ENCODE assay signal across 8 cellular contexts in genomic region chr16:67244387-67245188, GRCh38. TPM values are rescaled to one million over a fixed set of nuclear protein-coding genes. Genes with fewer than 3 reads are reported as not detected.
DNase-seq lines count a peak whose midpoint lies in the region; ATAC-seq and TF ChIP-seq lines count a peak whose summit lies in the region.

No MANE protein-coding gene starts in this region.

- POLR2A ChIA-PET in PC-9 (lab: Charles Lee; ENCODE audit: unreplicated experiment), result interaction anchor here (0.5 to 1.0 kb wide), 8 partner anchors 18 to 862 kb away, joined by 3 to 16 read pairs (median 6); partner anchors contain the start of gene TMEM208

- peaks cover 9% of the 10 kb centered on the region for H3K36me3 Mint-ChIP-seq in activated T-helper 1 cell treated with anti-CD3 and anti-CD28 coated beads, Interleukin-12 subunit alpha, Interleukin-12 subunit beta, Interleukin-2, Interleukin-4 antibody, amounts not matched to agents 30 ng/mL and 10 ng/mL and 1 ng/mL, durations not matched to agents 14 hours and 24 hours and 36 hours (ENCODE audit: low read depth)

- peaks cover 70% of the 10 kb centered on the region for H3K4me1 ChIP-seq in PC-9 (replicated peaks; ENCODE audit: insufficient read depth)
- peaks cover 9% of the 10 kb centered on the region for H3K4me1 ChIP-seq in rectal smooth muscle tissue (ENCODE audit: control insufficient read depth, insufficient read depth, low read length)

- peak overlapping the region; percentile 87 for H3K4me2 ChIP-seq in PC-9

- H3K79me2 ChIP-seq in PC-9 (ENCODE audit: low read depth), result peaks cover 46% of the 10 kb centered on the region

- H3K9ac ChIP-seq in rectal smooth muscle tissue (ENCODE audit: low read length), result no peak overlapping the region

- TF ChIP-seq POLR2A in GM18505 (IDR thresholded peaks at IDR 0.05; ENCODE audit: borderline replicate concordance, extremely low read depth, insufficient read depth, insufficient read length), result peak; percentile 74

- H4K20me1 ChIP-seq in PC-9 (ENCODE audit: insufficient read depth), result no peaks in the 10 kb centered on the region

- H3K27me3 ChIP-seq in PC-9 (ENCODE audit: insufficient read depth, low read depth), result no peaks in the 10 kb centered on the region; the same call in 1 of the 2 replicates
- peaks cover 6% of the 10 kb centered on the region for H3K27me3 ChIP-seq in rectal smooth muscle tissue (ENCODE audit: control insufficient read depth, insufficient read depth, low read length)

- ATAC-seq in GM18505 (IDR thresholded peaks at IDR 0.05; ENCODE audit: unreplicated experiment) (peak; percentile 36), HG02885 (IDR thresholded peaks at IDR 0.05; ENCODE audit: poor library complexity, unreplicated experiment) (peak; percentile 49)

- no peak for TF ChIP-seq CTCF in PC-9 (conservative IDR thresholded peaks at IDR 0.05)

- H3K36me3 ChIP-seq in PC-9 (ENCODE audit: low read depth) (no peaks in the 10 kb centered on the region; the same call in 1 of the 2 replicates), rectal smooth muscle tissue (ENCODE audit: control insufficient read depth, insufficient read depth, low read length) (peaks cover 2% of the 10 kb centered on the region)

- H3K4me1 Mint-ChIP-seq in activated T-helper 1 cell treated with anti-CD3 and anti-CD28 coated beads, Interleukin-12 subunit alpha, Interleukin-12 subunit beta, Interleukin-2, Interleukin-4 antibody, amounts not matched to agents 30 ng/mL and 10 ng/mL and 1 ng/mL, durations not matched to agents 14 hours and 24 hours and 36 hours (ENCODE audit: low read depth), result peaks cover 61% of the 10 kb centered on the region

- H2AFZ ChIP-seq in PC-9, result no peak overlapping the region

- BruUV-seq in PC-9 (replicated peaks; lab: Mats Ljungman, UMichigan), result no TSS peak

- H3K27ac ChIP-seq in PC-9 (peak overlapping the region; percentile 76), rectal smooth muscle tissue (ENCODE audit: low read depth, low read length) (peak overlapping the region; percentile 17)

- CTCF ChIA-PET in PC-9 (lab: Charles Lee), result interaction anchor here (0.6 to 1.0 kb wide), 4 partner anchors 18 to 227 kb away, joined by 3 to 7 read pairs (median 4); partner anchors contain the start of genes ELMO3 and TMEM208

- intact Hi-C loops in PC-9 (cut with micrococcal nuclease; ENCODE audit: unreplicated experiment), result loop anchor here (5.0 to 10.0 kb wide), 2 partner anchors 72 to 990 kb away; partner anchors contain the start of genes ESRP2 and NOL3
- intact Hi-C loops in activated T-helper 1 cell treated with anti-CD3 and anti-CD28 coated beads, Interleukin-12 subunit alpha, Interleukin-12 subunit beta, Interleukin-2, Interleukin-4 antibody, amounts not matched to agents 30 ng/mL and 10 ng/mL and 1 ng/mL, durations not matched to agents 14 hours and 24 hours and 36 hours (cut with micrococcal nuclease), result loop anchor here (1.0 to 10.0 kb wide), 9 partner anchors 8 to 1080 kb away; partner anchors contain the start of genes ACD, ATP6V0D1, CBFB and CTCF

- H3K27me3 Mint-ChIP-seq in activated T-helper 1 cell treated with anti-CD3 and anti-CD28 coated beads, Interleukin-12 subunit alpha, Interleukin-12 subunit beta, Interleukin-2, Interleukin-4 antibody, amounts not matched to agents 30 ng/mL and 10 ng/mL and 1 ng/mL, durations not matched to agents 14 hours and 24 hours and 36 hours (ENCODE audit: insufficient read depth), result peaks cover 3% of the 10 kb centered on the region

- DNase-seq in PC-9 (peak; percentile 71 to 94), germinal center (ENCODE audit: low spot score) (peak; percentile 85), NCI-H187 (lab: John Stamatoyannopoulos, UW) (no peak), NCI-H1092 treated with DMSO at 0.1 percent for 48 hours (lab: John Stamatoyannopoulos, UW) (no peak)
- DNase-seq in activated T-helper 1 cell treated with anti-CD3 and anti-CD28 coated beads, Interleukin-12 subunit alpha, Interleukin-12 subunit beta, Interleukin-2, Interleukin-4 antibody, amounts not matched to agents 30 ng/mL and 10 ng/mL and 1 ng/mL, durations not matched to agents 14 hours and 24 hours and 36 hours (ENCODE audit: low spot score), result peak; percentile 80

- H3K4me3 ChIP-seq in PC-9, result peak overlapping the region; percentile 90; the same call in 1 of the 2 replicates
- no peak overlapping the region for H3K4me3 ChIP-seq in rectal smooth muscle tissue (ENCODE audit: low read length)

- peak overlapping the region; percentile 85 for H3K4me3 Mint-ChIP-seq in activated T-helper 1 cell treated with anti-CD3 and anti-CD28 coated beads, Interleukin-12 subunit alpha, Interleukin-12 subunit beta, Interleukin-2, Interleukin-4 antibody, amounts not matched to agents 30 ng/mL and 10 ng/mL and 1 ng/mL, durations not matched to agents 14 hours and 24 hours and 36 hours

- H3K27ac Mint-ChIP-seq in activated T-helper 1 cell treated with anti-CD3 and anti-CD28 coated beads, Interleukin-12 subunit alpha, Interleukin-12 subunit beta, Interleukin-2, Interleukin-4 antibody, amounts not matched to agents 30 ng/mL and 10 ng/mL and 1 ng/mL, durations not matched to agents 14 hours and 24 hours and 36 hours, result peak overlapping the region; percentile 94

- no peaks in the 10 kb centered on the region for H3K9me3 Mint-ChIP-seq in activated T-helper 1 cell treated with anti-CD3 and anti-CD28 coated beads, Interleukin-12 subunit alpha, Interleukin-12 subunit beta, Interleukin-2, Interleukin-4 antibody, amounts not matched to agents 30 ng/mL and 10 ng/mL and 1 ng/mL, durations not matched to agents 14 hours and 24 hours and 36 hours

- no peaks in the 10 kb centered on the region for H3K9me3 ChIP-seq in PC-9 (ENCODE audit: insufficient read depth, low read depth)

- peaks cover 76% of the 10 kb centered on the region for H3F3A ChIP-seq in PC-9 (ENCODE audit: insufficient read depth, low read depth)

- no peaks in the 10 kb centered on the region for H3K9me2 ChIP-seq in PC-9 (ENCODE audit: insufficient read depth)

RNA-seq across cellular contexts. Expression of gene FHOD1, which starts 2.7 kb away (rescaled TPM):
- 58.2 and 60.0 TPM in 2 replicates for total RNA-seq in PC-9 (2021)
- total RNA-seq in activated T-helper 1 cell treated with anti-CD3 and anti-CD28 coated beads, Interleukin-12 subunit alpha, Interleukin-12 subunit beta, Interleukin-2, Interleukin-4 antibody, amounts not matched to agents 30 ng/mL and 10 ng/mL and 1 ng/mL, durations not matched to agents 14 hours and 24 hours and 36 hours, result 116 and 119 TPM in 2 replicates

RNA-seq across cellular contexts. Expression of gene SLC9A5, which starts 4.2 kb away (rescaled TPM):
- 5.2 and 6.9 TPM in 2 replicates for total RNA-seq in PC-9 (2021)
- total RNA-seq in activated T-helper 1 cell treated with anti-CD3 and anti-CD28 coated beads, Interleukin-12 subunit alpha, Interleukin-12 subunit beta, Interleukin-2, Interleukin-4 antibody, amounts not matched to agents 30 ng/mL and 10 ng/mL and 1 ng/mL, durations not matched to agents 14 hours and 24 hours and 36 hours, result 5.1 TPM in 2 replicates

RNA-seq across cellular contexts. Expression of gene TMEM208, which starts 17.7 kb away (rescaled TPM):
- 39.5 and 42.0 TPM in 2 replicates for total RNA-seq in PC-9 (2021)
- 68.5 and 72.4 TPM in 2 replicates for total RNA-seq in activated T-helper 1 cell treated with anti-CD3 and anti-CD28 coated beads, Interleukin-12 subunit alpha, Interleukin-12 subunit beta, Interleukin-2, Interleukin-4 antibody, amounts not matched to agents 30 ng/mL and 10 ng/mL and 1 ng/mL, durations not matched to agents 14 hours and 24 hours and 36 hours

RNA-seq across cellular contexts. Expression of gene PLEKHG4, which starts 34.7 kb away (rescaled TPM):
- 14.0 and 17.3 TPM in 2 replicates for total RNA-seq in PC-9 (2021)
- total RNA-seq in activated T-helper 1 cell treated with anti-CD3 and anti-CD28 coated beads, Interleukin-12 subunit alpha, Interleukin-12 subunit beta, Interleukin-2, Interleukin-4 antibody, amounts not matched to agents 30 ng/mL and 10 ng/mL and 1 ng/mL, durations not matched to agents 14 hours and 24 hours and 36 hours, result 39.6 and 42.3 TPM in 2 replicates

RNA-seq across cellular contexts. Expression of gene ELMO3, which starts 45.7 kb away (rescaled TPM):
- total RNA-seq in PC-9 (2021), result 32.4 and 51.1 TPM in 2 replicates
- 8.5 and 9.0 TPM in 2 replicates for total RNA-seq in activated T-helper 1 cell treated with anti-CD3 and anti-CD28 coated beads, Interleukin-12 subunit alpha, Interleukin-12 subunit beta, Interleukin-2, Interleukin-4 antibody, amounts not matched to agents 30 ng/mL and 10 ng/mL and 1 ng/mL, durations not matched to agents 14 hours and 24 hours and 36 hours

Comparison
In these comparisons a context has a peak if more than half of its experiments do, and no peak if none do; other contexts are left out.
1. DNase-seq: peak in PC-9 (2 of 2), activated T-helper 1 cell treated with anti-CD3 and anti-CD28 coated beads, Interleukin-12 subunit alpha, Interleukin-12 subunit beta, Interleukin-2, Interleukin-4 antibody, amounts not matched to agents 30 ng/mL and 10 ng/mL and 1 ng/mL, durations not matched to agents 14 hours and 24 hours and 36 hours (single experiment) and germinal center (single experiment); none in NCI-H187 (0 of 2) and NCI-H1092 treated with DMSO at 0.1 percent for 48 hours (single experiment).